ENCODE assay signal across 28 cellular contexts in genomic region chr6:9933674-9934073, GRCh38.
DNase-seq lines count a peak whose midpoint lies in the region; TF ChIP-seq lines count a peak whose summit lies in the region.
"Had no signal": no experiment of that assay in that cellular context is flagged by ENCODE, and none has a peak within 500 bp of the region (broad histone marks: within the 10 kb centered on the region; RNA-seq: fewer than 3 reads in every experiment).

No MANE protein-coding gene starts in this region.

- TF ChIP-seq POLR2A in transverse colon (IDR thresholded peaks at IDR 0.05) = no peak

- H3K4me3 ChIP-seq in epithelial cell of esophagus (ENCODE audit: low read length) (no peak overlapping the region), transverse colon (no peak overlapping the region)
- H3K4me3 ChIP-seq: lower lobe of right lung, stomach, thyroid gland had no signal

- 57 to 78% methylated on average over 1 to 2 of the region's 2 CpGs for WGBS in transverse colon (ENCODE audit: low coverage in 1 of 2), 2 donors

- no peaks in the 10 kb centered on the region for H3K27me3 ChIP-seq in transverse colon
- H3K27me3 ChIP-seq: stomach, thyroid gland had no signal

- peak; percentile 17 for DNase-seq in H4 (ENCODE audit: low spot score)
- DNase-seq in RKO (ENCODE audit: low spot score) = peak; percentile 3
- DNase-seq in epithelial cell of esophagus (ENCODE audit: low read depth) = peak; percentile 73
- DNase-seq in glomerular visceral epithelial cell (ENCODE audit: extremely low spot score) = no peak
- DNase-seq in AG20443 (ENCODE audit: low spot score) = no peak
- no peak for DNase-seq in NCI-H1436 treated with DMSO at 0.1 percent for 48 hours (lab: John Stamatoyannopoulos, UW)
- no peak for DNase-seq in transverse colon
- DNase-seq: activated CD4-positive, alpha-beta T cell treated with anti-CD3 and anti-CD28 coated beads, Interleukin-2, amount 10 ng/mL, durations not matched to agents 24 days and 14 days; activated effector memory CD4-positive, alpha-beta T cell treated with Interleukin-2 at 50 U/mL for 16 hours; C1 segment of cervical spinal cord; central memory CD4-positive, alpha-beta T cell; COR-L47; cortex of kidney; DMS53; effector memory CD8-positive, alpha-beta T cell; GF-D8; kidney glomerular epithelial cell; lower lobe of right lung; naive thymus-derived CD8-positive, alpha-beta T cell; NCI-H1436; NCI-H2107; NCI-H446; NCI-H82; stimulated activated CD4-positive, alpha-beta T cell treated with anti-CD3 and anti-CD28 coated beads, Interleukin-12 subunit alpha, Interleukin-12 subunit beta, amount 100 ng/mL, for 4 hours; stimulated activated CD4-positive, alpha-beta T cell treated with anti-CD3 and anti-CD28 coated beads, Interleukin-2, amount 100 ng/mL, for 48 hours; stomach; thyroid gland had no signal

- no peak overlapping the region for H3K27ac ChIP-seq in transverse colon
- H3K27ac ChIP-seq: KMS-11, lower lobe of right lung, stomach, thyroid gland had no signal

- intact Hi-C loops in transverse colon (cut with DNase I; ENCODE audit: low total_unique reads) = no loop called here

- H3K36me3 ChIP-seq in transverse colon = no peaks in the 10 kb centered on the region
- H3K36me3 ChIP-seq: lower lobe of right lung, stomach, thyroid gland had no signal

- no peaks in the 10 kb centered on the region for H3K4me1 ChIP-seq in transverse colon
- H3K4me1 ChIP-seq: lower lobe of right lung, thyroid gland had no signal

- TF ChIP-seq CTCF in epithelial cell of esophagus (IDR thresholded peaks at IDR 0.05; ENCODE audit: insufficient read depth, low read depth, low read length, missing control alignments) = no peak
- no peak for TF ChIP-seq CTCF in transverse colon (IDR thresholded peaks at IDR 0.05)

- no peaks in the 10 kb centered on the region for H3K9me3 ChIP-seq in transverse colon
- H3K9me3 ChIP-seq: lower lobe of right lung, thyroid gland had no signal

- no peak for TF ChIP-seq EP300 in transverse colon (IDR thresholded peaks at IDR 0.05; ENCODE audit: low read depth)

- in situ Hi-C loops in transverse colon (cut with MboI; ENCODE audit: low pct_ligation_motif_present in 1 of 4, low pct_unique_long_range_greater_than_20kb in 1 of 4, low sequenced_read_pairs in 3 of 4) = no loop called here

Comparison
In these comparisons a context has a peak if more than half of its experiments do, and no peak if none do; other contexts are left out.
1. DNase-seq: peak in H4 (single experiment), RKO (single experiment) and epithelial cell of esophagus (single experiment); none in glomerular visceral epithelial cell (single experiment), AG20443 (single experiment), NCI-H1436 treated with DMSO at 0.1 percent for 48 hours (single experiment) and transverse colon (single experiment).